ENCODE assay signal across 26 cellular contexts in the genomic region with DNA sequence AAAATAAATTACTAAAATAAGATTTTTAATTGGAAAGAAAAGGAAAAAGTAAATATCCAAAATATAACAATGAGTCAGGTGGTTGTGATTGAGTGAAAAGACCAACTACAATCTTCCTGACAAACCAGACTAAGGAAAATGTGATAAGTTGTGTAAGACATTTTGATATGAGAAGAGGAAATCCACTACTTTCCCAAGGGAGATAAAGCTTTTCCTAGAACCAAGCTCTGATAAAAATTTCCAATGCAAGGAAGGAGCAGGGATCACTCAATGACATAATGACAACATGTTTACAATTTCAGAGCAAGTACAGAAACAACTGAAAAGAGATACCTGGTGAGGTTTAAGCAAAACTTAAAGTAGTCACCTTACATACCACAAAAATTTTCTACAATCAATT.
"Had no signal": no experiment of that assay in that cellular context is flagged by ENCODE, and none has a peak within 500 bp of the region (broad histone marks: within the 10 kb centered on the region; RNA-seq: fewer than 3 reads in every experiment).

No MANE protein-coding gene starts in this region.

- ATAC-seq: effector memory CD8-positive, alpha-beta T cell; esophagus mucosa; foreskin keratinocyte; gastrocnemius medialis; gastroesophageal sphincter; heart left ventricle; heart right ventricle had no signal

- H3K27me3 ChIP-seq: colonic mucosa, dorsolateral prefrontal cortex, esophagus muscularis mucosa, esophagus squamous epithelium, foreskin keratinocyte, gastrocnemius medialis, gastroesophageal sphincter, heart left ventricle, heart right ventricle had no signal

- H3K9me3 ChIP-seq: colonic mucosa, esophagus muscularis mucosa, esophagus squamous epithelium, gastrocnemius medialis, gastroesophageal sphincter, heart right ventricle had no signal

- FAIRE-seq: colon, endometrium, endothelial cell of umbilical vein had no signal

- H3K36me3 ChIP-seq: colonic mucosa, esophagus muscularis mucosa, esophagus squamous epithelium, gastrocnemius medialis, gastroesophageal sphincter, heart left ventricle, heart right ventricle had no signal

- DNase-seq: colonic mucosa; cortex of kidney; dermis blood vessel endothelial cell; dorsolateral prefrontal cortex; effector CD4-positive, alpha-beta T cell; effector CD8-positive, alpha-beta T cell; effector memory CD4-positive, alpha-beta T cell; effector memory CD8-positive, alpha-beta T cell; endodermal cell; esophagus squamous epithelium; foreskin fibroblast; foreskin keratinocyte; foreskin melanocyte; gastrocnemius medialis; glutamatergic neuron; head of caudate nucleus; heart left ventricle; heart right ventricle had no signal

- H3K27ac ChIP-seq: colonic mucosa, coronary artery, dorsolateral prefrontal cortex, epithelial cell of prostate, esophagus muscularis mucosa, esophagus squamous epithelium, foreskin keratinocyte, gastrocnemius medialis, gastroesophageal sphincter, heart left ventricle, heart right ventricle had no signal

- H3K4me3 ChIP-seq: colonic mucosa, coronary artery, dorsolateral prefrontal cortex, esophagus muscularis mucosa, esophagus squamous epithelium, gastrocnemius medialis, gastroesophageal sphincter, heart left ventricle, heart right ventricle had no signal

- H3K4me1 ChIP-seq: colonic mucosa, esophagus muscularis mucosa, esophagus squamous epithelium, foreskin keratinocyte, gastrocnemius medialis, gastroesophageal sphincter, heart right ventricle had no signal
